17 cellular contexts compared by ENCODE assay signal in the genomic region with DNA sequence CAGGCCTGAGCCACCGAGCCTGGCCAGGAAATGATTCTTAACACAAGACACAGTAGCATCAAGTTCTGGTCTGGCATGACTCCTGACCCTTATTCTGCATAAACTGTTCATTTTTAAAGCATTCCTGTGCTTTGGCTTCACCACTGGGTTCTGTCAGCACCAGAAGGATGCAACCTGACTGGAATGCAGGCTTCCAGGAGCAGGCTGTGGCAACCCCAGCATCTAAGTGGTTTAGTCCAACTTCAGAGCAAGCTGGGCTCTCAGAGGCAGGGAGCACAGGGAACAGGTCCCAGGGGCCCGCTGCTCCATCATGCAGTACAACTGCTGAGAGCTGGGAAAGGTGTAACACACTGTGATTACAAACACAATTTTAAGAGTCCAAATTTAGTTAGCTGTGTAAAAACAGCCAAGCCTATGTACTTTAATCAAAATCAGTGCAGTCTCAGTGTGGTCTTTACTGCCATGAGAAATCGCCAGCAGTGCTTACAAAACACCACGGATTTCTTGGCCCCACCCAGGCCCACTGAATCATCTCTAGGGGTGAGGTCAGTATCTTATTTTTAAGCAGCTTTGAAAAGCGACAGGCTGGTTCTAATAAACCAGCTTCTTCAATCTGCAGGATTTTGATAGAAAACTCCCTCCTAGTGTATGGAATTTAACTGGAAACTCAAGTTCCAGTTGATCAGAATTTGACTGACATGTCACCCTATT. TPM values are rescaled to one million over a fixed set of nuclear protein-coding genes. Genes with fewer than 3 reads are reported as not detected.
A peak's percentile ranks its signal among the peaks of the same experiment; 100 is the strongest.
DNase-seq lines count a peak whose midpoint lies in the region; ATAC-seq and TF ChIP-seq lines count a peak whose summit lies in the region.
"Had no signal": no experiment of that assay in that cellular context is flagged by ENCODE, and none has a peak within 500 bp of the region (broad histone marks: within the 10 kb centered on the region; RNA-seq: fewer than 3 reads in every experiment).

No MANE protein-coding gene starts in this region.

- H3K27ac ChIP-seq in GM23248 (peak overlapping the region; percentile 83), mammary epithelial cell (ENCODE audit: insufficient read depth, low read depth, low read length) (no peak overlapping the region), thyroid gland (no peak overlapping the region)
- H3K27ac ChIP-seq: body of pancreas, lower lobe of right lung, thoracic aorta had no signal

- no peak for TF ChIP-seq POLR2A in thyroid gland (IDR thresholded peaks at IDR 0.05)

- CTCF ChIA-PET in mammary epithelial cell (lab: Charles Lee; ENCODE audit: low non-redundant PET): no interaction called here

- H2AFZ ChIP-seq in GM23248 (peak overlapping the region; percentile 59), mammary epithelial cell (ENCODE audit: low read depth, low read length) (no peak overlapping the region)

- no peaks in the 10 kb centered on the region for H3K79me2 ChIP-seq in GM23248 (ENCODE audit: insufficient read depth)
- no peaks in the 10 kb centered on the region for H3K79me2 ChIP-seq in mammary epithelial cell (ENCODE audit: insufficient read depth, low read length)

- no peaks in the 10 kb centered on the region for H3K9me2 ChIP-seq in GM23248 (ENCODE audit: insufficient read depth)

- no peaks in the 10 kb centered on the region for H3K27me3 Mint-ChIP-seq in T-helper 2 cell treated with Interferon-gamma antibody and Interleukin-4, amounts not matched to agents 5 μg/mL and 100 μg/mL, for 36 hours (ENCODE audit: low read depth)
- H3K27me3 Mint-ChIP-seq: natural killer cell treated with Interleukin-12 subunit alpha and Interleukin-12 subunit beta and Interleukin-15 and Interleukin-18, amount 100 ng/mL, for 72 hours had no signal

- BruUV-seq in mammary epithelial cell (replicated peaks; lab: Mats Ljungman, UMichigan): TSS peak; percentile 30

- H3K36me3 ChIP-seq in GM23248 (ENCODE audit: low read depth) (no peaks in the 10 kb centered on the region), mammary epithelial cell (ENCODE audit: insufficient read depth, low read length) (no peaks in the 10 kb centered on the region), thyroid gland (peaks cover 17 to 29% of the 10 kb centered on the region in 2 donors)

- no peaks in the 10 kb centered on the region for H3K4me1 Mint-ChIP-seq in T-helper 2 cell treated with Interferon-gamma antibody and Interleukin-4, amounts not matched to agents 5 μg/mL and 100 μg/mL, for 36 hours (ENCODE audit: low read depth)

- no peaks in the 10 kb centered on the region for H4K20me1 ChIP-seq in GM23248 (ENCODE audit: insufficient read depth)
- no peaks in the 10 kb centered on the region for H4K20me1 ChIP-seq in mammary epithelial cell (ENCODE audit: insufficient read depth, low read length)

- dilution Hi-C loops in mammary epithelial cell (cut with HindIII; ENCODE audit: low sequenced_read_pairs): no loop called here

- ATAC-seq in HG03159 (IDR thresholded peaks at IDR 0.05; ENCODE audit: unreplicated experiment): no peak
- ATAC-seq: body of pancreas; lower lobe of right lung; natural killer cell treated with Interleukin-12 subunit alpha and Interleukin-12 subunit beta and Interleukin-15 and Interleukin-18, amount 100 ng/mL, for 72 hours had no signal

- H3K4me3 Mint-ChIP-seq in T-helper 2 cell treated with Interferon-gamma antibody and Interleukin-4, amounts not matched to agents 5 μg/mL and 100 μg/mL, for 36 hours: no peak overlapping the region
- H3K4me3 Mint-ChIP-seq: natural killer cell treated with Interleukin-12 subunit alpha and Interleukin-12 subunit beta and Interleukin-15 and Interleukin-18, amount 100 ng/mL, for 72 hours had no signal

- no peak for TF ChIP-seq CTCF in mammary epithelial cell (conservative IDR thresholded peaks at IDR 0.05 in 1 of 2, IDR thresholded peaks at IDR 0.05 in 1 of 2; ENCODE audit: extremely low read depth in 1 of 2, insufficient read depth in 1 of 2, low read depth in 1 of 2, low read length in 2 of 2)
- TF ChIP-seq CTCF in thyroid gland (IDR thresholded peaks at IDR 0.05): no peak

- no peaks in the 10 kb centered on the region for H3K27me3 ChIP-seq in GM23248 (replicated peaks; ENCODE audit: insufficient read depth)
- no peaks in the 10 kb centered on the region for H3K27me3 ChIP-seq in mammary epithelial cell (ENCODE audit: insufficient read depth, low read length)
- H3K27me3 ChIP-seq in thyroid gland: no peaks in the 10 kb centered on the region
- H3K27me3 ChIP-seq: body of pancreas had no signal

- H3K36me3 Mint-ChIP-seq in T-helper 2 cell treated with Interferon-gamma antibody and Interleukin-4, amounts not matched to agents 5 μg/mL and 100 μg/mL, for 36 hours (ENCODE audit: low read depth): peaks cover 17% of the 10 kb centered on the region

- 7 to 12% methylated on average over 5 of the region's 5 CpGs for WGBS in GM23248 (ENCODE audit: low coverage in 1 of 2, low lambda C conversion rate in 2 of 2, missing lambda C conversion rate in 2 of 2), 2 experiments
- 91% methylated on average over 5 of the region's 5 CpGs for WGBS in mammary epithelial cell (ENCODE audit: low coverage, missing lambda C conversion rate)
- 87% methylated on average over 5 of the region's 5 CpGs for WGBS in thyroid gland, 2 donors

- H3K27ac Mint-ChIP-seq in T-helper 2 cell treated with Interferon-gamma antibody and Interleukin-4, amounts not matched to agents 5 μg/mL and 100 μg/mL, for 36 hours: no peak overlapping the region
- H3K27ac Mint-ChIP-seq: natural killer cell treated with Interleukin-12 subunit alpha and Interleukin-12 subunit beta and Interleukin-15 and Interleukin-18, amount 100 ng/mL, for 72 hours had no signal

- DNase-seq in AG08395 (ENCODE audit: low spot score): peak; percentile 76
- peak; percentile 90 for DNase-seq in GM23248
- no peak for DNase-seq in mammary epithelial cell
- peak; percentile 10 for DNase-seq in kidney tubule cell (ENCODE audit: low spot score)
- DNase-seq in thyroid gland: no peak
- DNase-seq in T-helper 2 cell treated with Interferon-gamma antibody and Interleukin-4, amounts not matched to agents 5 μg/mL and 100 μg/mL, for 36 hours (ENCODE audit: low spot score): no peak
- no peak for DNase-seq in SKM-1 treated with dmso at 0.1 percent for 144 hours (lab: John Stamatoyannopoulos, UW; ENCODE audit: unreplicated experiment)
- DNase-seq: activated effector memory CD4-positive, alpha-beta T cell treated with Interleukin-2 at 50 U/mL for 16 hours; AML-193; body of pancreas; foreskin melanocyte; Karpas-422; lower lobe of right lung; OCI-M1 had no signal

- peaks cover 20% of the 10 kb centered on the region for H3F3A ChIP-seq in GM23248 (ENCODE audit: insufficient read depth)

- H3K4me3 ChIP-seq in GM23248 (peak overlapping the region; percentile 25; the same call in 1 of the 2 replicates), mammary epithelial cell (replicated peaks in 1 of 3; ENCODE audit: insufficient read depth in 1 of 3, low read depth in 2 of 3, low read length in 3 of 3) (no peak overlapping the region), thyroid gland (replicated peaks in 1 of 3) (no peak overlapping the region)
- H3K4me3 ChIP-seq: body of pancreas, lower lobe of right lung, thoracic aorta had no signal

- no peaks in the 10 kb centered on the region for H3K9me3 Mint-ChIP-seq in T-helper 2 cell treated with Interferon-gamma antibody and Interleukin-4, amounts not matched to agents 5 μg/mL and 100 μg/mL, for 36 hours
- H3K9me3 Mint-ChIP-seq: natural killer cell treated with Interleukin-12 subunit alpha and Interleukin-12 subunit beta and Interleukin-15 and Interleukin-18, amount 100 ng/mL, for 72 hours had no signal

- H3K4me2 ChIP-seq in GM23248 (ENCODE audit: unreplicated experiment) (peak overlapping the region; percentile 58), mammary epithelial cell (ENCODE audit: insufficient read depth, low read depth, low read length) (no peak overlapping the region)

- H3K4me1 ChIP-seq in GM23248 (ENCODE audit: insufficient read depth): peaks cover 15% of the 10 kb centered on the region
- no peaks in the 10 kb centered on the region for H3K4me1 ChIP-seq in mammary epithelial cell (ENCODE audit: insufficient read depth, low read length)
- no peaks in the 10 kb centered on the region for H3K4me1 ChIP-seq in thyroid gland
- H3K4me1 ChIP-seq: body of pancreas, lower lobe of right lung had no signal

- H3K9me3 ChIP-seq in GM23248 (ENCODE audit: low read depth) (no peaks in the 10 kb centered on the region), mammary epithelial cell (replicated peaks; ENCODE audit: insufficient read depth, low read length) (no peaks in the 10 kb centered on the region), thyroid gland (no peaks in the 10 kb centered on the region)
- H3K9me3 ChIP-seq: body of pancreas, lower lobe of right lung, thoracic aorta had no signal

- H3K9ac ChIP-seq in GM23248: peak overlapping the region; percentile 61
- H3K9ac ChIP-seq in mammary epithelial cell (ENCODE audit: insufficient read depth, low read length): no peak overlapping the region

- in situ Hi-C loops in GM23248 (cut with MboI): no loop called here
- in situ Hi-C loops in mammary epithelial cell (cut with MboI; ENCODE audit: low sequenced_read_pairs in 2 of 2): no loop called here

- intact Hi-C loops in mammary epithelial cell (cut with micrococcal nuclease): no loop called here
- intact Hi-C loops in thyroid gland (cut with DNase I): no loop called here

RNA-seq across cellular contexts. Expression of a gene that starts 44.4 kb away (rescaled TPM):
- total RNA-seq in GM23248 (2014; rRNA removed; shearing (Covaris generic)): 1.0 and 3.6 TPM in 2 replicates
- polyA plus RNA-seq in GM23248 (2016; fragmentation: Nextera tagmentation; extraction: Ambion mirVana) (2.2 and 2.3 TPM in 2 replicates), mammary epithelial cell (3.1 TPM)
- total RNA-seq in mammary epithelial cell (1 to 10 TPM; 6.5 to 7.4 TPM), thyroid gland (1 to 10 TPM; 2.3 to 3.3 (median 2.8) TPM)
- not detected for polyA minus RNA-seq in mammary epithelial cell

Comparison
In these comparisons a context has a peak if more than half of its experiments do, and no peak if none do; other contexts are left out.
1. DNase-seq: peak in AG08395 (single experiment), GM23248 (single experiment) and kidney tubule cell (single experiment); none in mammary epithelial cell (single experiment), thyroid gland (0 of 2), T-helper 2 cell treated with Interferon-gamma antibody and Interleukin-4, amounts not matched to agents 5 μg/mL and 100 μg/mL, for 36 hours (single experiment) and SKM-1 treated with dmso at 0.1 percent for 144 hours (single experiment).